Comparison of ENCODE assay signal across 21 cellular contexts in genomic region chrX:109954333-109954732, GRCh38. TPM values are rescaled to one million over a fixed set of nuclear protein-coding genes. Genes with fewer than 3 reads are reported as not detected.
DNase-seq lines count a peak whose midpoint lies in the region; ATAC-seq and TF ChIP-seq lines count a peak whose summit lies in the region.
"Had no signal": no experiment of that assay in that cellular context is flagged by ENCODE, and none has a peak within 500 bp of the region (broad histone marks: within the 10 kb centered on the region; RNA-seq: fewer than 3 reads in every experiment).

No MANE protein-coding gene starts in this region.

- no peak for TF ChIP-seq CTCF in choroid plexus epithelial cell (conservative IDR thresholded peaks at IDR 0.05; ENCODE audit: low read depth, low read length)

- no peaks in the 10 kb centered on the region for H3K36me3 ChIP-seq in MG63
- H3K36me3 ChIP-seq: WERI-Rb-1 had no signal

- DNase-seq in activated T-cell treated with anti-CD3 and anti-CD28 coated beads, Interleukin-2, amount 50 U/mL, for 72 hours = no peak
- DNase-seq in activated T-cell treated with anti-CD3 and anti-CD28 coated beads, Interleukin-2, amount 50 U/mL, for 4 hours = no peak
- peak; percentile 30 for DNase-seq in MG63
- DNase-seq in choroid plexus epithelial cell (ENCODE audit: low read depth) = peak; percentile 28
- DNase-seq in pulmonary artery endothelial cell (ENCODE audit: low read depth, low spot score) = peak; percentile 43
- no peak for DNase-seq in NCI-H1930 (lab: John Stamatoyannopoulos, UW)
- DNase-seq in NCI-H526 (lab: John Stamatoyannopoulos, UW) = no peak
- DNase-seq: activated CD4-positive, alpha-beta T cell treated with anti-CD3 and anti-CD28 coated beads, Interleukin-2, amount 50 U/mL, for 48 hours; activated naive CD4-positive, alpha-beta T cell treated with anti-CD3 and anti-CD28 coated beads for 36 hours; anterior cingulate cortex; DMS 273 treated with DMSO at 0.1 percent for 48 hours; endodermal cell; immature natural killer cell; KG1; naive B cell; NCI-H524 treated with DMSO at 0.1 percent for 48 hours; T-cell; WERI-Rb-1 had no signal

- H3K27me3 ChIP-seq in MG63 = no peaks in the 10 kb centered on the region

- H3K4me1 Mint-ChIP-seq in activated T-cell treated with anti-CD3 and anti-CD28 coated beads, Interleukin-2, amount 50 U/mL, for 72 hours (ENCODE audit: low read depth) = peaks cover 7% of the 10 kb centered on the region
- peaks cover 11% of the 10 kb centered on the region for H3K4me1 Mint-ChIP-seq in activated T-cell treated with anti-CD3 and anti-CD28 coated beads, Interleukin-2, amount 50 U/mL, for 4 hours (ENCODE audit: low read depth)
- H3K4me1 Mint-ChIP-seq: endodermal cell had no signal

- peak overlapping the region; percentile 77 for H3K27ac Mint-ChIP-seq in activated T-cell treated with anti-CD3 and anti-CD28 coated beads, Interleukin-2, amount 50 U/mL, for 72 hours
- H3K27ac Mint-ChIP-seq: activated naive CD4-positive, alpha-beta T cell treated with anti-CD3 and anti-CD28 coated beads for 36 hours; endodermal cell; immature natural killer cell; naive B cell; T-cell had no signal

- H3K4me3 Mint-ChIP-seq in activated T-cell treated with anti-CD3 and anti-CD28 coated beads, Interleukin-2, amount 50 U/mL, for 72 hours = no peak overlapping the region
- H3K4me3 Mint-ChIP-seq in activated T-cell treated with anti-CD3 and anti-CD28 coated beads, Interleukin-2, amount 50 U/mL, for 4 hours = no peak overlapping the region
- H3K4me3 Mint-ChIP-seq: activated naive CD4-positive, alpha-beta T cell treated with anti-CD3 and anti-CD28 coated beads for 36 hours; CD14-positive monocyte; endodermal cell; immature natural killer cell; naive B cell; T-cell had no signal

- H3K9me3 ChIP-seq in MG63 = no peaks in the 10 kb centered on the region

- H3K9me3 Mint-ChIP-seq in activated T-cell treated with anti-CD3 and anti-CD28 coated beads, Interleukin-2, amount 50 U/mL, for 72 hours = no peaks in the 10 kb centered on the region
- H3K9me3 Mint-ChIP-seq in activated T-cell treated with anti-CD3 and anti-CD28 coated beads, Interleukin-2, amount 50 U/mL, for 4 hours = no peaks in the 10 kb centered on the region
- H3K9me3 Mint-ChIP-seq: activated naive CD4-positive, alpha-beta T cell treated with anti-CD3 and anti-CD28 coated beads for 36 hours; endodermal cell; immature natural killer cell; T-cell had no signal

- peaks cover 22% of the 10 kb centered on the region for H3K27me3 Mint-ChIP-seq in activated T-cell treated with anti-CD3 and anti-CD28 coated beads, Interleukin-2, amount 50 U/mL, for 72 hours (ENCODE audit: low read depth)
- H3K27me3 Mint-ChIP-seq in activated T-cell treated with anti-CD3 and anti-CD28 coated beads, Interleukin-2, amount 50 U/mL, for 4 hours (ENCODE audit: low read depth) = no peaks in the 10 kb centered on the region
- H3K27me3 Mint-ChIP-seq: naive B cell had no signal

- H3K4me3 ChIP-seq in MG63 = no peak overlapping the region
- no peak overlapping the region for H3K4me3 ChIP-seq in choroid plexus epithelial cell (ENCODE audit: low read depth, low read length)
- H3K4me3 ChIP-seq: skin epidermis had no signal

- H3K36me3 Mint-ChIP-seq in activated T-cell treated with anti-CD3 and anti-CD28 coated beads, Interleukin-2, amount 50 U/mL, for 72 hours (ENCODE audit: insufficient read depth in 2 of 2) = no peaks in the 10 kb centered on the region
- no peaks in the 10 kb centered on the region for H3K36me3 Mint-ChIP-seq in activated T-cell treated with anti-CD3 and anti-CD28 coated beads, Interleukin-2, amount 50 U/mL, for 4 hours (ENCODE audit: insufficient read depth)
- H3K36me3 Mint-ChIP-seq: CD14-positive monocyte, naive B cell, T-cell had no signal

- no peak for ATAC-seq in activated T-cell treated with anti-CD3 and anti-CD28 coated beads, Interleukin-2, amount 50 U/mL, for 72 hours (replicated peaks in 1 of 2)
- no peak for ATAC-seq in activated T-cell treated with anti-CD3 and anti-CD28 coated beads, Interleukin-2, amount 50 U/mL, for 4 hours
- no peak for ATAC-seq in GM18868 (IDR thresholded peaks at IDR 0.05; ENCODE audit: unreplicated experiment)
- ATAC-seq: T-cell had no signal

RNA-seq across cellular contexts. Expression of gene TMEM164, which starts 48.6 kb away (rescaled TPM):
- 10 to 100 TPM; 15.0 to 19.5 TPM for total RNA-seq in activated T-cell treated with anti-CD3 and anti-CD28 coated beads, Interleukin-2, amount 50 U/mL, for 72 hours
- 10 to 100 TPM in 2 of 3 donors, 1 to 10 TPM in 1; 8.6 to 10.6 (median 10.5) TPM for total RNA-seq in activated T-cell treated with anti-CD3 and anti-CD28 coated beads, Interleukin-2, amount 50 U/mL, for 4 hours
- total RNA-seq in MG63 (2014; rRNA removed; shearing (Covaris generic); ENCODE audit: low replicate concordance) = 19.6 and 19.9 TPM in 2 replicates
- 25.1 and 31.3 TPM in 2 replicates for total RNA-seq in pulmonary artery endothelial cell

Comparison
In these comparisons a context has a peak if more than half of its experiments do, and no peak if none do; other contexts are left out.
1. DNase-seq: peak in MG63 (single experiment), choroid plexus epithelial cell (single experiment) and pulmonary artery endothelial cell (single experiment); none in activated T-cell treated with anti-CD3 and anti-CD28 coated beads, Interleukin-2, amount 50 U/mL, for 72 hours (0 of 2), activated T-cell treated with anti-CD3 and anti-CD28 coated beads, Interleukin-2, amount 50 U/mL, for 4 hours (single experiment), NCI-H1930 (0 of 2) and NCI-H526 (0 of 2).